Comparison of ENCODE assay signal across 16 cellular contexts in the genomic region with DNA sequence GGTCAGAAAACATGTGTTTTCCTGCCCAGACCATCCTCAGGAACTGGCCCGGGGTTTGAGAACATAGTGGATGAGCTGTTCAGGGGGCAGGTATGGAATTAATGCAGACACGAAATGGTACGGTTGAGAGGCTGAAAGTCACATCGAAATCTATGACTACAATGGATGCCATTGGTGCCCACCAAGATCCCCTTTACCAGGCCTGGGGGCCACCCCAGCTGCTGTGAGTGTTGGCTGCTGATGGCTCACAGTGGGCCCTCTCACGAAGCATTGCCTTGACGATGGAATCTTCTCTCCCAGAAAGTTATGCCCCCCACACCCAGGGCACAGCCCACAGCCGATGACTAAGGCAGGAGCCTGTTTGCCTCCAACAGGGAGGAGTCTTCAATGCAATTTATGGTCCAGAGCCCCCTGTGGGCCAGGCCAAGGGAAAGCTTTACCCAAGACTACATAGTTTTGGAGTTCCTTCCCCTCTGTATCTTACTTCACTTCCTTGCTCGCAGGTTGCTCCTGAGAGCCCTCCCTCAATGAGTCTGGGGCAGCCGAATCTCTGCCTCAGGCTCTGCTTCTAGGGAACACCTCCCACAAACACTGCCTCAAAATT.
DNase-seq lines count a peak whose midpoint lies in the region; ATAC-seq and TF ChIP-seq lines count a peak whose summit lies in the region.
"Had no signal": no experiment of that assay in that cellular context is flagged by ENCODE, and none has a peak within 500 bp of the region (broad histone marks: within the 10 kb centered on the region; RNA-seq: fewer than 3 reads in every experiment).

No MANE protein-coding gene starts in this region.

- H3K4me3 ChIP-seq in H7 (ENCODE audit: insufficient read depth, low read depth, low read length) (no peak overlapping the region), mesendoderm (ENCODE audit: low read length) (no peak overlapping the region)
- H3K4me3 ChIP-seq: MG63 had no signal

- peaks cover 3% of the 10 kb centered on the region; the same call in 1 of the 2 replicates for H3K9me3 Mint-ChIP-seq in WTC11
- H3K9me3 Mint-ChIP-seq: HFFc6 had no signal

- no peak overlapping the region for H3K27ac Mint-ChIP-seq in WTC11
- H3K27ac Mint-ChIP-seq: HFFc6 had no signal

- H3K4me2 ChIP-seq in mesendoderm (ENCODE audit: low read length): no peak overlapping the region

- peak; percentile 33 for DNase-seq in Daoy (ENCODE audit: low read depth)
- DNase-seq in H7: peak; percentile 55
- DNase-seq in WTC11 (ENCODE audit: low spot score): no peak
- DNase-seq in mesendoderm: peak; percentile 64
- no peak for DNase-seq in activated CD4-positive, CD25-positive, alpha-beta regulatory T cell (lab: John Stamatoyannopoulos, UW)
- DNase-seq in foreskin keratinocyte: no peak
- DNase-seq in AG20443 (ENCODE audit: low spot score): no peak
- DNase-seq: ACHN; CD4-positive, CD25-positive, alpha-beta regulatory T cell; HFFc6; Karpas-422; MG63; NCI-H1417; NCI-H1930; NCI-H526 treated with DMSO at 0.1 percent for 48 hours; SHP77 treated with DMSO at 0.1 percent for 48 hours had no signal

- no peak overlapping the region for H2BK120ac ChIP-seq in mesendoderm (ENCODE audit: low read depth, low read length)

- no peak for TF ChIP-seq CTCF in WTC11 (IDR thresholded peaks at IDR 0.05)
- no peak for TF ChIP-seq CTCF in foreskin keratinocyte (conservative IDR thresholded peaks at IDR 0.05)

- H2BK5ac ChIP-seq in mesendoderm (ENCODE audit: low read length): no peak overlapping the region

- no peaks in the 10 kb centered on the region for H3K36me3 ChIP-seq in H7 (replicated peaks; ENCODE audit: control insufficient read depth, insufficient read depth, low read length)
- no peaks in the 10 kb centered on the region for H3K36me3 ChIP-seq in mesendoderm (ENCODE audit: control insufficient read depth, insufficient read depth, low read length)
- H3K36me3 ChIP-seq: MG63 had no signal

- H3K27me3 ChIP-seq in H7 (ENCODE audit: control insufficient read depth, insufficient read depth, low read length) (no peaks in the 10 kb centered on the region), mesendoderm (ENCODE audit: insufficient read depth, low read length, poor library complexity) (no peaks in the 10 kb centered on the region), foreskin keratinocyte (peaks cover 5% of the 10 kb centered on the region)
- H3K27me3 ChIP-seq: MG63 had no signal

- no peak overlapping the region for H3K4me3 Mint-ChIP-seq in WTC11
- H3K4me3 Mint-ChIP-seq: CD4-positive, CD25-positive, alpha-beta regulatory T cell; HFFc6 had no signal

- no peak overlapping the region for H4K8ac ChIP-seq in mesendoderm (ENCODE audit: low read depth, low read length)

- no peaks in the 10 kb centered on the region for H3K27me3 Mint-ChIP-seq in WTC11 (ENCODE audit: low read depth)

- ATAC-seq in WTC11 (peak; percentile 79), foreskin keratinocyte (no peak)

- H3K4me1 ChIP-seq in mesendoderm (ENCODE audit: control insufficient read depth, low read depth, low read length): no peaks in the 10 kb centered on the region
- H3K4me1 ChIP-seq in foreskin keratinocyte: no peaks in the 10 kb centered on the region

- H3K4ac ChIP-seq in mesendoderm (ENCODE audit: low read depth, low read length): no peak overlapping the region

- H3K9ac ChIP-seq in mesendoderm (ENCODE audit: low read length): no peak overlapping the region

- H4K5ac ChIP-seq in mesendoderm (ENCODE audit: low read length): no peak overlapping the region

- CTCF ChIA-PET in WTC11 (lab: Charles Lee): interaction anchor here (0.8 to 1.5 kb wide), 3 partner anchors 35 to 635 kb away, joined by 3 read pairs; no protein-coding TSS in a partner anchor

- H3K79me2 ChIP-seq in mesendoderm (ENCODE audit: control insufficient read depth, insufficient read depth, low read length): no peaks in the 10 kb centered on the region

- peaks cover 6% of the 10 kb centered on the region for H3K4me1 Mint-ChIP-seq in WTC11
- H3K4me1 Mint-ChIP-seq: CD4-positive, CD25-positive, alpha-beta regulatory T cell had no signal

- POLR2A ChIA-PET in WTC11 (lab: Charles Lee): no interaction called here

- no peaks in the 10 kb centered on the region for H3K79me1 ChIP-seq in mesendoderm (ENCODE audit: low read length)

- H3K27ac ChIP-seq in mesendoderm (ENCODE audit: low read depth, low read length) (no peak overlapping the region), foreskin keratinocyte (no peak overlapping the region)

- WGBS in mesendoderm (ENCODE audit: extremely low coverage, insufficient coverage, low lambda C conversion rate): no CpG with 5 or more reads among the region's 9 CpGs

- H2AK5ac ChIP-seq in mesendoderm (ENCODE audit: low read length): no peak overlapping the region

- no peak overlapping the region for H2BK15ac ChIP-seq in mesendoderm (replicated peaks; ENCODE audit: low read depth)

- H3K56ac ChIP-seq in mesendoderm (ENCODE audit: low read length): no peak overlapping the region

- no peaks in the 10 kb centered on the region for H3K36me3 Mint-ChIP-seq in WTC11
- H3K36me3 Mint-ChIP-seq: CD4-positive, CD25-positive, alpha-beta regulatory T cell had no signal

- H3K18ac ChIP-seq in mesendoderm (ENCODE audit: low read length): no peak overlapping the region

- H3K23ac ChIP-seq in mesendoderm (ENCODE audit: low read length): no peak overlapping the region

TF ChIP-seq in WTC11, 78 proteins besides CTCF, POLR2A, EP300 and RAD21:
- TF ChIP-seq, protein P1, sequence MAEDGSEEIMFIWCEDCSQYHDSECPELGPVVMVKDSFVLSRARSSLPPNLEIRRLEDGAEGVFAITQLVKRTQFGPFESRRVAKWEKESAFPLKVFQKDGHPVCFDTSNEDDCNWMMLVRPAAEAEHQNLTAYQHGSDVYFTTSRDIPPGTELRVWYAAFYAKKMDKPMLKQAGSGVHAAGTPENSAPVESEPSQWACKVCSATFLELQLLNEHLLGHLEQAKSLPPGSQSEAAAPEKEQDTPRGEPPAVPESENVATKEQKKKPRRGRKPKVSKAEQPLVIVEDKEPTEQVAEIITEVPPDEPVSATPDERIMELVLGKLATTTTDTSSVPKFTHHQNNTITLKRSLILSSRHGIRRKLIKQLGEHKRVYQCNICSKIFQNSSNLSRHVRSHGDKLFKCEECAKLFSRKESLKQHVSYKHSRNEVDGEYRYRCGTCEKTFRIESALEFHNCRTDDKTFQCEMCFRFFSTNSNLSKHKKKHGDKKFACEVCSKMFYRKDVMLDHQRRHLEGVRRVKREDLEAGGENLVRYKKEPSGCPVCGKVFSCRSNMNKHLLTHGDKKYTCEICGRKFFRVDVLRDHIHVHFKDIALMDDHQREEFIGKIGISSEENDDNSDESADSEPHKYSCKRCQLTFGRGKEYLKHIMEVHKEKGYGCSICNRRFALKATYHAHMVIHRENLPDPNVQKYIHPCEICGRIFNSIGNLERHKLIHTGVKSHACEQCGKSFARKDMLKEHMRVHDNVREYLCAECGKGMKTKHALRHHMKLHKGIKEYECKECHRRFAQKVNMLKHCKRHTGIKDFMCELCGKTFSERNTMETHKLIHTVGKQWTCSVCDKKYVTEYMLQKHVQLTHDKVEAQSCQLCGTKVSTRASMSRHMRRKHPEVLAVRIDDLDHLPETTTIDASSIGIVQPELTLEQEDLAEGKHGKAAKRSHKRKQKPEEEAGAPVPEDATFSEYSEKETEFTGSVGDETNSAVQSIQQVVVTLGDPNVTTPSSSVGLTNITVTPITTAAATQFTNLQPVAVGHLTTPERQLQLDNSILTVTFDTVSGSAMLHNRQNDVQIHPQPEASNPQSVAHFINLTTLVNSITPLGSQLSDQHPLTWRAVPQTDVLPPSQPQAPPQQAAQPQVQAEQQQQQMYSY (CRISPR knock-in tag; IDR thresholded peaks at IDR 0.05): no peak

Comparison
In these comparisons a context has a peak if more than half of its experiments do, and no peak if none do; other contexts are left out.
1. DNase-seq: peak in Daoy (single experiment), H7 (single experiment) and mesendoderm (single experiment); none in WTC11 (single experiment), activated CD4-positive, CD25-positive, alpha-beta regulatory T cell (0 of 4), foreskin keratinocyte (0 of 2) and AG20443 (single experiment).